ENCODE assay signal across 8 cellular contexts in genomic region chr10:93861825-93862224, GRCh38.
"Had no signal": no experiment of that assay in that cellular context is flagged by ENCODE, and none has a peak within 500 bp of the region (broad histone marks: within the 10 kb centered on the region; RNA-seq: fewer than 3 reads in every experiment).

No MANE protein-coding gene starts in this region.

- H3K9me3 ChIP-seq: HAP-1 had no signal

- FAIRE-seq: HepG2 had no signal

- H3K9me3 Mint-ChIP-seq: IgD-negative memory B cell had no signal

- DNase-seq: GM23248, GOT3, H7, KG1 had no signal

- H3K4me3 ChIP-seq: GM23248, HAP-1 had no signal

- H3K9ac ChIP-seq: GM23248 had no signal

- H3K36me3 ChIP-seq: HAP-1 had no signal

- H3K4me1 ChIP-seq: HAP-1 had no signal

- H3K36me3 Mint-ChIP-seq: IgD-negative memory B cell had no signal

- H3K27ac ChIP-seq: GM23248, HL-60 had no signal

- H3K4me1 Mint-ChIP-seq: IgD-negative memory B cell had no signal

- H3K4me3 Mint-ChIP-seq: IgD-negative memory B cell had no signal
